15 cellular contexts compared by ENCODE assay signal in the genomic region with DNA sequence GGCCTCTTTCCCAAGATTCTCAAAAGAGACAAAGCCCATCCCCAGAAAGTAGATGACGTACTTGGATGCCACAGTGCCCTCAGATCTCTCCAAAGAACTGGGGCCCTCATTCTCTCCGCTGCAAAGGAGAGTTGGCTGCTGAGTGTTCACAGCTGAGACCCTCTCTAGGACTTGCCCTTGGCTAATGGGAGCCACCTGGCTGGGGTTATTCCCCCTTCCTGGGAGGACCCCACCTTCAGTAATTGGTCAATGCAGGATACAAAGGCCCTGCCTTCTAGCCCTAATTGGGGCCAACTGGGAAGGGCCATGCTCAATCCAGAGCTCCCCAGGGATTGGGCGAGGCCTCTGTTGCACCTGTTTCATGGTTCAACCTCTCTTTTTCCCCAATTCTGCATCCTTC. TPM values are rescaled to one million over a fixed set of nuclear protein-coding genes. Genes with fewer than 3 reads are reported as not detected.
DNase-seq lines count a peak whose midpoint lies in the region; ATAC-seq and TF ChIP-seq lines count a peak whose summit lies in the region.
"Had no signal": no experiment of that assay in that cellular context is flagged by ENCODE, and none has a peak within 500 bp of the region (broad histone marks: within the 10 kb centered on the region; RNA-seq: fewer than 3 reads in every experiment).

No MANE protein-coding gene starts in this region.

- H3K4me3 ChIP-seq in neural progenitor cell (no peak overlapping the region), vagina (no peak overlapping the region)
- H3K4me3 ChIP-seq: A549, HAP-1 had no signal

- H4K20me1 ChIP-seq in neural progenitor cell (ENCODE audit: low read depth) = no peaks in the 10 kb centered on the region

- intact Hi-C loops in left ventricle myocardium superior (cut with micrococcal nuclease) = no loop called here
- intact Hi-C loops in Right ventricle myocardium inferior (cut with DNase I) = no loop called here
- intact Hi-C loops in vagina (cut with DNase I) = no loop called here

- peak overlapping the region; percentile 44 for H3K27ac Mint-ChIP-seq in neural progenitor cell
- H3K27ac Mint-ChIP-seq: CD4-positive, alpha-beta T cell had no signal

- H3F3A ChIP-seq in neural progenitor cell (ENCODE audit: low read depth) = no peaks in the 10 kb centered on the region

- TF ChIP-seq CTCF in neural progenitor cell (IDR thresholded peaks at IDR 0.05) (no peak), vagina (IDR thresholded peaks at IDR 0.05) (no peak)

- H3K9me3 ChIP-seq in neural progenitor cell (ENCODE audit: low read depth) (no peaks in the 10 kb centered on the region), vagina (no peaks in the 10 kb centered on the region)
- H3K9me3 ChIP-seq: A549, Caco-2, HAP-1 had no signal

- H3K4me2 ChIP-seq in neural progenitor cell = no peak overlapping the region
- H3K4me2 ChIP-seq: A549 had no signal

- no peak for TF ChIP-seq POLR2A in vagina (IDR thresholded peaks at IDR 0.05)

- no peaks in the 10 kb centered on the region for H3K36me3 Mint-ChIP-seq in neural progenitor cell

- no peak overlapping the region for H3K4me3 Mint-ChIP-seq in neural progenitor cell
- H3K4me3 Mint-ChIP-seq: CD4-positive, alpha-beta T cell had no signal

- peak; percentile 9 for ATAC-seq in left ventricle myocardium superior
- ATAC-seq in Right ventricle myocardium inferior = no peak
- no peak for ATAC-seq in HG03565 (IDR thresholded peaks at IDR 0.05; ENCODE audit: unreplicated experiment)
- ATAC-seq: A549 had no signal

- no peaks in the 10 kb centered on the region for H3K79me2 ChIP-seq in neural progenitor cell (ENCODE audit: low read depth)

- H3K27me3 ChIP-seq in neural progenitor cell (no peaks in the 10 kb centered on the region), vagina (no peaks in the 10 kb centered on the region)

- H3K9me3 Mint-ChIP-seq in neural progenitor cell = peaks cover 2% of the 10 kb centered on the region
- H3K9me3 Mint-ChIP-seq: CD4-positive, alpha-beta T cell had no signal

- H3K27ac ChIP-seq in neural progenitor cell (no peak overlapping the region), vagina (no peak overlapping the region)
- H3K27ac ChIP-seq: 22Rv1, C4-2B had no signal

- no peak overlapping the region for H2AFZ ChIP-seq in neural progenitor cell (replicated peaks)

- H3K9ac ChIP-seq in neural progenitor cell = no peak overlapping the region

- peaks cover 19% of the 10 kb centered on the region for H3K4me1 Mint-ChIP-seq in neural progenitor cell

- peak; percentile 43 for DNase-seq in activated CD8-positive, alpha-beta memory T cell treated with anti-CD3 and anti-CD28 coated beads for 24 hours
- no peak for DNase-seq in activated CD8-positive, alpha-beta memory T cell treated with anti-CD3 and anti-CD28 coated beads, Interleukin-2, amount 50 U/mL, for 4 hours
- DNase-seq in left ventricle myocardium superior (no peak), Right ventricle myocardium inferior (ENCODE audit: missing footprints) (no peak), neural progenitor cell (ENCODE audit: low spot score) (no peak), vagina (ENCODE audit: extremely low spot score in 2 of 2) (peak; percentile 58 to 67)
- no peak for DNase-seq in activated CD4-positive, alpha-beta T cell treated with anti-CD3 and anti-CD28 coated beads for 48 hours
- DNase-seq: AML-193; Caco-2; CD4-positive, alpha-beta T cell had no signal

- H3K4me1 ChIP-seq in neural progenitor cell (peaks cover 4% of the 10 kb centered on the region), vagina (no peaks in the 10 kb centered on the region)
- H3K4me1 ChIP-seq: Caco-2 had no signal

- H3K36me3 ChIP-seq in neural progenitor cell (no peaks in the 10 kb centered on the region), vagina (no peaks in the 10 kb centered on the region)
- H3K36me3 ChIP-seq: HAP-1 had no signal

- peaks cover 7% of the 10 kb centered on the region for H3K27me3 Mint-ChIP-seq in neural progenitor cell (ENCODE audit: insufficient read depth, low read depth)
- H3K27me3 Mint-ChIP-seq: CD4-positive, alpha-beta T cell had no signal

RNA-seq across cellular contexts. Expression of gene IRF2BP2, which starts 39.2 kb away (rescaled TPM):
- total RNA-seq in left ventricle myocardium superior = 124 TPM
- total RNA-seq in Right ventricle myocardium inferior = 116 TPM
- 21.2 and 22.9 TPM in 2 replicates for total RNA-seq in neural progenitor cell (ENCODE audit: low replicate concordance)
- total RNA-seq in vagina = 72.9 TPM

Comparison
In these comparisons a context has a peak if more than half of its experiments do, and no peak if none do; other contexts are left out.
1. DNase-seq: peak in activated CD8-positive, alpha-beta memory T cell treated with anti-CD3 and anti-CD28 coated beads for 24 hours (single experiment) and vagina (2 of 2); none in activated CD8-positive, alpha-beta memory T cell treated with anti-CD3 and anti-CD28 coated beads, Interleukin-2, amount 50 U/mL, for 4 hours (single experiment), left ventricle myocardium superior (single experiment), Right ventricle myocardium inferior (single experiment), neural progenitor cell (single experiment) and activated CD4-positive, alpha-beta T cell treated with anti-CD3 and anti-CD28 coated beads for 48 hours (single experiment).